Comparison of ENCODE assay signal across 8 cellular contexts in the genomic region with DNA sequence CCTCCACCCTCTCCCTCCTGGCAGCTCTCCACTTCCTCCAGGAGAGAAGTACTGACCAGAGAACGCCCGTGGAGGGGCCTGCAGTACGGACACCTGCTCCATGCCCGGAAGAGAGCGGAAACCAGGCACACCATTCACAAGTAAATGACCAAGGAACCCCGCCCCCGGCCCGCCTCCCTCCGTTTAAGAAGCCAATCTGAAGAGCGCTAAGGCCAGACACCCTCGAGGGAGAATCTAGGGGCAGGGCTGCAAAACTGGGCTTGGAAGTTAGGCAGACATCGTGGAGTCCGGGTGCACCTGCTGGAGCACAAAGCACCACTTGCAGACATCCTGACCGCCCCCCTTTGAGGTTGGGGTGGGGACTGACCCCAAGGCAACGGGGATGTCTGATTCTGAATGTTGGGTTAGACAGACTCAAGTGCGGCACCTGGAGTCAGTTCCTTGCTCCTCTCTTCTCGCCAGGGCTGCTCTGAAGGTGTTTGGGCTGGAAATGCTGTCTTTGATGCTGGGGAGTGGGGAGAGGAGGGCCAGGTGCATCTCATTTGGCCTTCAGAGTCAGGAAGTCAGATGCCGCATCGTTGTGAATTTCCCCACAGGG. TPM values are rescaled to one million over a fixed set of nuclear protein-coding genes. Genes with fewer than 3 reads are reported as not detected.
DNase-seq lines count a peak whose midpoint lies in the region; ATAC-seq and TF ChIP-seq lines count a peak whose summit lies in the region.

No MANE protein-coding gene starts in this region.

- H3K4me1 Mint-ChIP-seq in activated CD8-positive, alpha-beta memory T cell treated with anti-CD3 and anti-CD28 coated beads, Interleukin-2, amount 10 ng/mL, durations not matched to agents 7 days and 5 days = peaks cover 41% of the 10 kb centered on the region
- peaks cover 24% of the 10 kb centered on the region for H3K4me1 Mint-ChIP-seq in endothelial cell (ENCODE audit: unreplicated experiment)

- TF ChIP-seq POLR2A in GM19099 (IDR thresholded peaks at IDR 0.05; ENCODE audit: extremely low read depth, insufficient read length, low read depth) = peak; percentile 66

- no peak for TF ChIP-seq CTCF in endothelial cell (IDR thresholded peaks at IDR 0.05; ENCODE audit: unreplicated experiment)

- peak; percentile 67 for DNase-seq in Ammon's horn (ENCODE audit: low spot score)
- DNase-seq in HS-5 (ENCODE audit: low read depth) = peak; percentile 54
- peak; percentile 87 for DNase-seq in NOMO-1 treated with DMSO at 0.1 percent for 48 hours (lab: John Stamatoyannopoulos, UW; ENCODE audit: unreplicated experiment)
- peak; percentile 90 for DNase-seq in activated CD8-positive, alpha-beta memory T cell treated with anti-CD3 and anti-CD28 coated beads, Interleukin-2, amount 10 ng/mL, durations not matched to agents 7 days and 5 days
- peak; percentile 59 for DNase-seq in endothelial cell (ENCODE audit: low spot score)
- DNase-seq in mucosa of gallbladder (ENCODE audit: low spot score) = peak; percentile 63
- peak; percentile 29 to 57 for DNase-seq in stimulated activated CD8-positive, alpha-beta memory T cell treated with anti-CD3 and anti-CD28 coated beads, Interleukin-4, amount 100 ng/mL, for 4 hours (ENCODE audit: low read depth in 2 of 2, low spot score in 1 of 2)

- no peaks in the 10 kb centered on the region for H3K9me3 Mint-ChIP-seq in activated CD8-positive, alpha-beta memory T cell treated with anti-CD3 and anti-CD28 coated beads, Interleukin-2, amount 10 ng/mL, durations not matched to agents 7 days and 5 days (ENCODE audit: low read depth)
- no peaks in the 10 kb centered on the region for H3K9me3 Mint-ChIP-seq in endothelial cell (ENCODE audit: unreplicated experiment)

- CTCF ChIA-PET in activated CD8-positive, alpha-beta memory T cell treated with anti-CD3 and anti-CD28 coated beads, Interleukin-2, amount 10 ng/mL, durations not matched to agents 7 days and 5 days (lab: Charles Lee) = interaction anchor here (0.8 to 1.7 kb wide), 8 partner anchors 9 to 301 kb away, joined by 3 to 12 read pairs (median 4); no protein-coding TSS in a partner anchor

- ATAC-seq in activated CD8-positive, alpha-beta memory T cell treated with anti-CD3 and anti-CD28 coated beads, Interleukin-2, amount 10 ng/mL, durations not matched to agents 7 days and 5 days = peak; percentile 78

- H3K36me3 Mint-ChIP-seq in activated CD8-positive, alpha-beta memory T cell treated with anti-CD3 and anti-CD28 coated beads, Interleukin-2, amount 10 ng/mL, durations not matched to agents 7 days and 5 days = peaks cover 8% of the 10 kb centered on the region
- peaks cover 18% of the 10 kb centered on the region for H3K36me3 Mint-ChIP-seq in endothelial cell (ENCODE audit: low read depth, unreplicated experiment)

- no peaks in the 10 kb centered on the region for H3K27me3 Mint-ChIP-seq in activated CD8-positive, alpha-beta memory T cell treated with anti-CD3 and anti-CD28 coated beads, Interleukin-2, amount 10 ng/mL, durations not matched to agents 7 days and 5 days
- H3K27me3 Mint-ChIP-seq in endothelial cell (ENCODE audit: unreplicated experiment) = peaks cover 7% of the 10 kb centered on the region

- peak overlapping the region; percentile 89 for H3K27ac Mint-ChIP-seq in activated CD8-positive, alpha-beta memory T cell treated with anti-CD3 and anti-CD28 coated beads, Interleukin-2, amount 10 ng/mL, durations not matched to agents 7 days and 5 days
- peak overlapping the region; percentile 57 for H3K27ac Mint-ChIP-seq in endothelial cell (ENCODE audit: unreplicated experiment)

- peak overlapping the region; percentile 82 for H3K4me3 Mint-ChIP-seq in activated CD8-positive, alpha-beta memory T cell treated with anti-CD3 and anti-CD28 coated beads, Interleukin-2, amount 10 ng/mL, durations not matched to agents 7 days and 5 days
- peak overlapping the region; percentile 92 for H3K4me3 Mint-ChIP-seq in endothelial cell (ENCODE audit: unreplicated experiment)

RNA-seq across cellular contexts. Expression of gene FAAP100, which starts 1.0 kb away (rescaled TPM):
- 10 to 100 TPM; 39.8 to 44.5 TPM for total RNA-seq in activated CD8-positive, alpha-beta memory T cell treated with anti-CD3 and anti-CD28 coated beads, Interleukin-2, amount 10 ng/mL, durations not matched to agents 7 days and 5 days
- total RNA-seq in endothelial cell (ENCODE audit: unreplicated experiment) (40.6 TPM), mucosa of gallbladder (37.0 TPM)

RNA-seq across cellular contexts. Expression of gene FSCN2, which starts 24.9 kb away (rescaled TPM):
- total RNA-seq in activated CD8-positive, alpha-beta memory T cell treated with anti-CD3 and anti-CD28 coated beads, Interleukin-2, amount 10 ng/mL, durations not matched to agents 7 days and 5 days = under 1 TPM; 0.41 to 0.56 TPM
- total RNA-seq in endothelial cell (ENCODE audit: unreplicated experiment) = 1.5 TPM
- total RNA-seq in mucosa of gallbladder = 1.4 TPM

RNA-seq across cellular contexts. Expression of gene ACTG1, which starts 40.5 kb away (rescaled TPM):
- 1,000 to 10,000 TPM; 3,566 to 4,759 TPM for total RNA-seq in activated CD8-positive, alpha-beta memory T cell treated with anti-CD3 and anti-CD28 coated beads, Interleukin-2, amount 10 ng/mL, durations not matched to agents 7 days and 5 days
- total RNA-seq in endothelial cell (ENCODE audit: unreplicated experiment) (4,184 TPM), mucosa of gallbladder (2,344 TPM)

Comparison
In these comparisons a context has a peak if more than half of its experiments do, and no peak if none do; other contexts are left out.
1. Peak in every context shown above with its lines: DNase-seq and ATAC-seq.